10 cellular contexts compared by ENCODE assay signal in the genomic region with DNA sequence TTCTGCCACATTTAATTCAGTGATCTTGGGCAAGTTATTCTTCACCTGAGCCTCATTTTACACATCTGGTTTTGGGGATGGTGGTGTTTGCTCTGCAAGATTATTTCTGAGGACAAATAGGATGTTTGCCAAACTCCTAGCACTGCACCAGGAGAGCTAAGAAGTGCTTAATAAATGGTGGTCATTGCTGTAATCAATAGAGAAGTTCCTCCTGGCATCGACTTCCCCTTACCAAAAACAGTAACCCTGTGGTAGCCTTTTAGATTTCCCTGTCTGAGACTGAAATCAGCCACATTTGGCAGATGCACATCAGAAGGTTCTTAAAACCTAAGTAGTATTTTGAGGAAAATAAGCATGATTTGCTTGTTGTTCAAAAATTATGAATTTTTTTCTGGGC. TPM values are rescaled to one million over a fixed set of nuclear protein-coding genes. Genes with fewer than 3 reads are reported as not detected.
DNase-seq lines count a peak whose midpoint lies in the region; FAIRE-seq and TF ChIP-seq lines count a peak whose summit lies in the region.
"Had no signal": no experiment of that assay in that cellular context is flagged by ENCODE, and none has a peak within 500 bp of the region (broad histone marks: within the 10 kb centered on the region; RNA-seq: fewer than 3 reads in every experiment).

No MANE protein-coding gene starts in this region.

- peaks cover 67% of the 10 kb centered on the region for H3K79me2 ChIP-seq in osteoblast (ENCODE audit: insufficient read depth, low read length)

- peak overlapping the region; percentile 97 for H3K4me2 ChIP-seq in osteoblast (ENCODE audit: insufficient read depth, low read length)

- no peak for FAIRE-seq in D721Med (lab: Jason Lieb, UNC)

- intact Hi-C loops in dorsolateral prefrontal cortex (cut with DNase I) = loop anchor here (5.0 to 10.0 kb wide), 3 partner anchors 203 to 217 kb away; no protein-coding TSS in a partner anchor

- H3K27ac ChIP-seq in dorsolateral prefrontal cortex (peak overlapping the region in 21 of 59 donors; percentile 16 to 94 (median 89)), osteoblast (ENCODE audit: low read depth, low read length) (peak overlapping the region; percentile 36)
- H3K27ac ChIP-seq: WERI-Rb-1 had no signal

- H3K4me3 ChIP-seq in dorsolateral prefrontal cortex (peak overlapping the region; percentile 55 to 98 (median 91)), osteoblast (ENCODE audit: insufficient read depth, low read length) (peak overlapping the region; percentile 97)

- H3K9ac ChIP-seq in ES-I3 (ENCODE audit: low read depth, low read length) = peak overlapping the region; percentile 89

- H3K4me1 ChIP-seq in ES-I3 (ENCODE audit: insufficient read depth, low read length) (peaks cover 23% of the 10 kb centered on the region), osteoblast (ENCODE audit: insufficient read depth, low read length) (peaks cover 16% of the 10 kb centered on the region)

- peaks cover 38% of the 10 kb centered on the region for H4K20me1 ChIP-seq in osteoblast (ENCODE audit: insufficient read depth, low read length)

- H3K27me3 ChIP-seq in dorsolateral prefrontal cortex (no peaks in the 10 kb centered on the region), osteoblast (ENCODE audit: insufficient read depth, low read length) (no peaks in the 10 kb centered on the region)
- H3K27me3 ChIP-seq: left lung had no signal

- no peak overlapping the region for H2AFZ ChIP-seq in osteoblast (ENCODE audit: low read length)

- DNase-seq in NOMO-1 treated with DMSO at 0.1 percent for 48 hours (lab: John Stamatoyannopoulos, UW; ENCODE audit: unreplicated experiment) (peak; percentile 69), dorsolateral prefrontal cortex (no peak), osteoblast (ENCODE audit: insufficient read length, low spot score, missing footprints) (no peak), NCI-H345 (lab: John Stamatoyannopoulos, UW) (no peak), GM20000 (ENCODE audit: low spot score) (no peak), D721Med (ENCODE audit: insufficient read length, low spot score) (no peak), islet precursor cell (no peak)

- H3K36me3 ChIP-seq in ES-I3 (ENCODE audit: insufficient read depth, low read length) (no peaks in the 10 kb centered on the region), osteoblast (ENCODE audit: insufficient read depth, low read length) (no peaks in the 10 kb centered on the region)
- H3K36me3 ChIP-seq: left lung, WERI-Rb-1 had no signal

- H3K9me3 ChIP-seq in ES-I3 (ENCODE audit: control insufficient read depth, insufficient read depth, low read length) (no peaks in the 10 kb centered on the region), osteoblast (ENCODE audit: low read depth, low read length) (no peaks in the 10 kb centered on the region)
- H3K9me3 ChIP-seq: left lung had no signal

- TF ChIP-seq CTCF in dorsolateral prefrontal cortex (IDR thresholded peaks at IDR 0.05 in 54 of 56, conservative IDR thresholded peaks at IDR 0.05 in 2 of 56; ENCODE audit: low read depth in 1 of 56, partially characterized antibody in 56 of 56) = no peak
- TF ChIP-seq CTCF in osteoblast (IDR thresholded peaks at IDR 0.05; ENCODE audit: extremely low read depth, low read depth, low read length) = no peak
- no peak for TF ChIP-seq CTCF in GM20000 (IDR thresholded peaks at IDR 0.05; ENCODE audit: extremely low read depth, missing control alignments)
- TF ChIP-seq CTCF in D721Med (IDR thresholded peaks at IDR 0.05; ENCODE audit: insufficient read depth, missing control alignments) = no peak

RNA-seq across cellular contexts. Expression of gene B3GNT2, which starts 2.3 kb away (rescaled TPM):
- total RNA-seq in dorsolateral prefrontal cortex = 10 to 100 TPM in 107 of 120 experiments, 1 to 10 TPM in 13; 7.7 to 20.6 (median 12.6) TPM
- total RNA-seq in osteoblast = 19.2 and 21.7 TPM in 2 replicates
